In the genomic region with DNA sequence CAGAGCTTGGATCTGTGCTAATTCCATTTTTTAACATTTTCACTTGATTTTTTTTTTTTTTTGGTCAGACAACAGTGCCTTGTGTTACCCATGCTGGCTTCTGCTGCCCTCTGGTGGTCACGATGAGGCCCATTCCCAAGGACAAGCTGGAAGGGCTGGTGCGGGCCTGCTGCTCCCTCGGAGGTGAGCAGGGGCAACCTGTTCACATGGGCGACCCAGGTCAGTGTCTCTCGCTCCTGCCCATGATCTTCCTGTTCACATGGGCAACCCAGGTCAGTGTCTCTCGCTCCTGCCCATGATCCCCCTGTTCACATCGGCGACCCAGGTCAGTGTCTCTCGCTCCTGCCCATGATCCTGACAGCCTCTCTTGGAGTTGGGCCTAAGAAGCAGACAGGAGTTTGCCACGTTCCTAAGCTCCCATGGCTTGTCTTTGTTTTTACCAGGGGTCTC, we compare ENCODE assay signal across 8 cellular contexts. TPM values are rescaled to one million over a fixed set of nuclear protein-coding genes. Genes with fewer than 3 reads are reported as not detected.
A peak's percentile ranks its signal among the peaks of the same experiment; 100 is the strongest.
DNase-seq lines count a peak whose midpoint lies in the region; ATAC-seq and TF ChIP-seq lines count a peak whose summit lies in the region.

No MANE protein-coding gene starts in this region.

- no peaks in the 10 kb centered on the region for H3K79me1 ChIP-seq in neuronal stem cell (ENCODE audit: low read depth, low read length)

- H3K4me1 ChIP-seq in neuronal stem cell (ENCODE audit: control insufficient read depth in 2 of 2, insufficient read depth in 1 of 2, low read depth in 1 of 2, low read length in 2 of 2): no peaks in the 10 kb centered on the region
- peaks cover 16 to 49% (median 33%) of the 10 kb centered on the region in 4 donors for H3K4me1 ChIP-seq in stomach

- peak overlapping the region; percentile 72 for H3K18ac ChIP-seq in neuronal stem cell (ENCODE audit: low read length)

- no peak overlapping the region for H3K14ac ChIP-seq in neuronal stem cell (ENCODE audit: low read length)

- peak; percentile 29 for DNase-seq in DMS153 treated with DMSO at 0.1 percent for 48 hours (lab: John Stamatoyannopoulos, UW; ENCODE audit: unreplicated experiment)
- peak; percentile 71 for DNase-seq in Jurkat, Clone E6-1 (ENCODE audit: low read depth, low spot score)
- DNase-seq in RPMI8226: peak; percentile 63
- peak; percentile 70 for DNase-seq in activated T-helper 9 cell treated with anti-CD3 and anti-CD28 coated beads, Interleukin-2, amount 50 U/mL, for 16 hours (ENCODE audit: low read depth)
- peak; percentile 84 for DNase-seq in fibroblast of villous mesenchyme (ENCODE audit: low read depth)
- peak; percentile 75 for DNase-seq in neuronal stem cell (ENCODE audit: low spot score)
- peak; percentile 89 for DNase-seq in stomach

- no peak overlapping the region for H2BK12ac ChIP-seq in neuronal stem cell (ENCODE audit: low read length)

- H4K8ac ChIP-seq in neuronal stem cell (ENCODE audit: low read depth, low read length): no peak overlapping the region

- peak overlapping the region; percentile 20 for H2AK5ac ChIP-seq in neuronal stem cell (ENCODE audit: low read depth, low read length)

- H3K9me3 ChIP-seq in neuronal stem cell (replicated peaks in 1 of 2; ENCODE audit: control insufficient read depth in 2 of 2, insufficient read depth in 1 of 2, low read depth in 1 of 2, low read length in 2 of 2) (no peaks in the 10 kb centered on the region), stomach (no peaks in the 10 kb centered on the region)

- no peak overlapping the region for H4K91ac ChIP-seq in neuronal stem cell (ENCODE audit: low read depth, low read length, poor library complexity)

- no peak overlapping the region for H2BK15ac ChIP-seq in neuronal stem cell (ENCODE audit: low read length)

- no peak for ATAC-seq in GM18502 (IDR thresholded peaks at IDR 0.05; ENCODE audit: poor library complexity, unreplicated experiment)

- WGBS in neuronal stem cell (ENCODE audit: extremely low coverage in 2 of 2, insufficient read length in 2 of 2, insufficient replicate concordance in 1 of 2), 2 donors: no CpG with 5 or more reads among the region's 10 CpGs
- WGBS in stomach, 5 donors: 44 to 49% (median 46%) methylated on average over 10 of the region's 10 CpGs

- H3K36me3 ChIP-seq in neuronal stem cell (replicated peaks in 1 of 2; ENCODE audit: control insufficient read depth in 2 of 2, insufficient read depth in 2 of 2, low read length in 2 of 2) (peaks cover 2 to 36% of the 10 kb centered on the region in 2 donors), stomach (peaks cover 50 to 95% (median 85%) of the 10 kb centered on the region in 4 donors)

- H3K4ac ChIP-seq in neuronal stem cell (ENCODE audit: low read length): no peak overlapping the region

- H3K4me3 ChIP-seq in Jurkat, Clone E6-1 (ENCODE audit: low read length): no peak overlapping the region
- H3K4me3 ChIP-seq in fibroblast of villous mesenchyme (ENCODE audit: low read depth, low read length) (no peak overlapping the region), neuronal stem cell (ENCODE audit: low read length in 2 of 2) (no peak overlapping the region), stomach (no peak overlapping the region)

- intact Hi-C loops in stomach (cut with DNase I; ENCODE audit: low total_unique reads): loop anchor here (5.0 kb wide), 1 partner anchor 271 kb away; no protein-coding TSS in a partner anchor

- H2BK5ac ChIP-seq in neuronal stem cell (ENCODE audit: low read length): no peak overlapping the region

- H3K27me3 ChIP-seq in neuronal stem cell (ENCODE audit: control insufficient read depth in 3 of 3, insufficient read depth in 3 of 3, low read depth in 1 of 3, low read length in 3 of 3) (no peaks in the 10 kb centered on the region), stomach (no peaks in the 10 kb centered on the region)

- H2AFZ ChIP-seq in neuronal stem cell (ENCODE audit: low read length): no peak overlapping the region

- TF ChIP-seq POLR2A in stomach (IDR thresholded peaks at IDR 0.05): no peak

- no peak overlapping the region for H3K23ac ChIP-seq in neuronal stem cell (ENCODE audit: low read depth, low read length, poor library complexity)

- H2BK120ac ChIP-seq in neuronal stem cell (ENCODE audit: low read depth, low read length): no peak overlapping the region

- peak; percentile 84 for TF ChIP-seq CTCF in fibroblast of villous mesenchyme (IDR thresholded peaks at IDR 0.05; ENCODE audit: insufficient read depth, low read depth, low read length)
- TF ChIP-seq CTCF in stomach (IDR thresholded peaks at IDR 0.05): peak in 5 of 7 experiments; percentile 80 to 97 (median 89)

- H3K4me2 ChIP-seq in neuronal stem cell (ENCODE audit: insufficient read depth, low read length, poor library complexity, severe bottlenecking): no peak overlapping the region

- TF ChIP-seq EP300 in stomach (IDR thresholded peaks at IDR 0.05): no peak

- H3K27ac ChIP-seq in neuronal stem cell (replicated peaks; ENCODE audit: low read length) (no peak overlapping the region), stomach (peak overlapping the region in 2 of 5 donors; percentile 24 to 34)

- H3K9ac ChIP-seq in neuronal stem cell (ENCODE audit: low read depth, low read length, poor library complexity): no peak overlapping the region

RNA-seq across cellular contexts. Expression of gene DGLUCY, which starts 59.4 kb away (rescaled TPM):
- polyA plus RNA-seq in Jurkat, Clone E6-1 (2012; ENCODE audit: insufficient read depth, insufficient read length): 38.9 TPM
- total RNA-seq in fibroblast of villous mesenchyme (39.7 and 44.5 TPM in 2 replicates), stomach (100 to 1,000 TPM in 2 of 5 donors, 10 to 100 TPM in 3; 54.3 to 122 (median 87.9) TPM)
- polyA plus RNA-seq in neuronal stem cell (2013, experiment 1 of 2): 31.3 TPM
- 30.4 TPM for polyA plus RNA-seq in neuronal stem cell (2013, experiment 2 of 2)
- 10 to 100 TPM; 24.1 to 32.9 (median 28.9) TPM for polyA plus RNA-seq in stomach

Comparison
In these comparisons a context has a peak if more than half of its experiments do, and no peak if none do; other contexts are left out.
1. DNase-seq: peak in every context shown above with its lines; median percentile 89 in stomach; 84 in fibroblast of villous mesenchyme; 75 in neuronal stem cell; 71 in Jurkat, Clone E6-1; 70 in activated T-helper 9 cell treated with anti-CD3 and anti-CD28 coated beads, Interleukin-2, amount 50 U/mL, for 16 hours; 63 in RPMI8226; 29 in DMS153 treated with DMSO at 0.1 percent for 48 hours.